Comparison of ENCODE assay signal across 14 cellular contexts in genomic region chr15:44468713-44469385, GRCh38. TPM values are rescaled to one million over a fixed set of nuclear protein-coding genes. Genes with fewer than 3 reads are reported as not detected.
DNase-seq lines count a peak whose midpoint lies in the region; ATAC-seq and TF ChIP-seq lines count a peak whose summit lies in the region.
"Had no signal": no experiment of that assay in that cellular context is flagged by ENCODE, and none has a peak within 500 bp of the region (broad histone marks: within the 10 kb centered on the region; RNA-seq: fewer than 3 reads in every experiment).

No MANE protein-coding gene starts in this region.

- H3K9ac ChIP-seq in SK-N-SH: peak overlapping the region; percentile 13; the same call in 1 of the 2 replicates

- H3K4me1 ChIP-seq in SK-N-SH (ENCODE audit: control insufficient read depth in 1 of 2, insufficient read depth in 2 of 2, low read depth in 1 of 2, low read length in 1 of 2): no peaks in the 10 kb centered on the region
- H3K4me1 ChIP-seq: colonic mucosa, tibial artery had no signal

- POLR2A ChIA-PET in SK-N-SH (lab: Yijun Ruan, JAX): no interaction called here

- peak overlapping the region; percentile 9 to 58; a peak in 3 of 4 replicates for H3K27ac ChIP-seq in SK-N-SH (ENCODE audit: low read depth in 2 of 2, low read length in 1 of 2)
- H3K27ac ChIP-seq: colonic mucosa, tibial artery had no signal

- H2AFZ ChIP-seq in SK-N-SH (ENCODE audit: low read depth): no peak overlapping the region

- no peak for TF ChIP-seq CTCF in SK-N-SH (IDR thresholded peaks at IDR 0.05)

- H3K4me2 ChIP-seq in SK-N-SH: no peak overlapping the region; the same call in 1 of the 2 replicates

- H3F3A ChIP-seq in SK-N-SH (replicated peaks; ENCODE audit: insufficient read depth): peaks cover 11% of the 10 kb centered on the region

- peak; percentile 11 for DNase-seq in stimulated activated CD4-positive, alpha-beta T cell treated with anti-CD3 and anti-CD28 coated beads, Interleukin-4, amount 100 ng/mL, for 24 hours
- no peak for DNase-seq in stimulated activated CD4-positive, alpha-beta T cell treated with anti-CD3 and anti-CD28 coated beads, Interleukin-4, amount 100 ng/mL, for 1 hour
- DNase-seq in SK-N-SH (peak; percentile 20), fibroblast of gingiva (ENCODE audit: low read depth) (peak; percentile 8), stromal cell of bone marrow (ENCODE audit: low read depth) (peak; percentile 16), SHP77 treated with DMSO at 0.1 percent for 48 hours (lab: John Stamatoyannopoulos, UW) (no peak), pons (ENCODE audit: low spot score) (no peak)
- DNase-seq: activated CD8-positive, alpha-beta memory T cell treated with anti-CD3 and anti-CD28 coated beads for 24 hours; colonic mucosa; GOT3; stimulated activated CD4-positive, alpha-beta T cell treated with anti-CD3 and anti-CD28 coated beads, Interleukin-2, amount 100 ng/mL, for 48 hours; tibial artery had no signal

- H3K27me3 ChIP-seq in SK-N-SH (ENCODE audit: insufficient read depth): no peaks in the 10 kb centered on the region
- H3K27me3 ChIP-seq: colonic mucosa, tibial artery had no signal

- TF ChIP-seq RAD21 in SK-N-SH (IDR thresholded peaks at IDR 0.05; ENCODE audit: low read length): no peak

- H3K4me3 ChIP-seq in SK-N-SH (ENCODE audit: low read depth in 2 of 2, low read length in 1 of 2): no peak overlapping the region
- H3K4me3 ChIP-seq: colonic mucosa, SK-N-MC, tibial artery had no signal

- no peaks in the 10 kb centered on the region for H3K9me2 ChIP-seq in SK-N-SH

- no peak for TF ChIP-seq EP300 in SK-N-SH (IDR thresholded peaks at IDR 0.05; ENCODE audit: borderline replicate concordance in 1 of 2, low read depth in 1 of 2, low read length in 1 of 2)

- H3K36me3 ChIP-seq in SK-N-SH (replicated peaks in 1 of 2; ENCODE audit: control insufficient read depth in 1 of 2, insufficient read depth in 2 of 2, low read length in 1 of 2): peaks cover 3 to 29% of the 10 kb centered on the region in 2 experiments
- H3K36me3 ChIP-seq: colonic mucosa had no signal

- CTCF ChIA-PET in SK-N-SH (lab: Yijun Ruan, JAX): interaction anchor here (0.7 to 1.3 kb wide), 3 partner anchors 12 to 124 kb away, joined by 3 to 4 read pairs (median 3); no protein-coding TSS in a partner anchor

- H3K79me2 ChIP-seq in SK-N-SH (ENCODE audit: insufficient read depth): peaks cover 98% of the 10 kb centered on the region

- ATAC-seq in HG02642 (IDR thresholded peaks at IDR 0.05; ENCODE audit: poor library complexity, unreplicated experiment): no peak

- 53% methylated on average over 3 of the region's 3 CpGs for WGBS in SK-N-SH (ENCODE audit: low lambda C conversion rate)

- no peaks in the 10 kb centered on the region for H3K9me3 ChIP-seq in SK-N-SH
- H3K9me3 ChIP-seq: colonic mucosa, tibial artery had no signal

- no peaks in the 10 kb centered on the region; the same call in 1 of the 2 replicates for H4K20me1 ChIP-seq in SK-N-SH (ENCODE audit: insufficient read depth)

TF ChIP-seq in SK-N-SH, 30 proteins besides CTCF, POLR2A, EP300 and RAD21:
- no peak for TF ChIP-seq SIN3A (IDR thresholded peaks at IDR 0.05; ENCODE audit: borderline replicate concordance, low read depth, low read length)
- no peak for TF ChIP-seq MXI1 (IDR thresholded peaks at IDR 0.05; ENCODE audit: low read depth, low read length)
- no peak for TF ChIP-seq YY1 (IDR thresholded peaks at IDR 0.05; ENCODE audit: low read depth)
- no peak for TF ChIP-seq NFIC (IDR thresholded peaks at IDR 0.05; ENCODE audit: borderline replicate concordance)
- TF ChIP-seq IRF3 (IDR thresholded peaks at IDR 0.05; ENCODE audit: low read depth, low read length): no peak
- TF ChIP-seq POLR2AphosphoS5 (IDR thresholded peaks at IDR 0.05; ENCODE audit: low read depth, low read length): no peak
- TF ChIP-seq JUND (IDR thresholded peaks at IDR 0.05): 0 out of 2 replicates have a peak, but pooled peaks have one; percentile 4
- TF ChIP-seq PBX3 (IDR thresholded peaks at IDR 0.05): peak; percentile 74
- TF ChIP-seq RXRA (IDR thresholded peaks at IDR 0.05; ENCODE audit: borderline replicate concordance, low read depth): no peak
- TF ChIP-seq FOSL2 (IDR thresholded peaks at IDR 0.05; ENCODE audit: borderline replicate concordance, low read depth): no peak; the same call in 1 of the 2 replicates
- peak; percentile 54; the same call in 1 of the 2 replicates for TF ChIP-seq TCF12 (IDR thresholded peaks at IDR 0.05)
- TF ChIP-seq ELF1 (IDR thresholded peaks at IDR 0.05): no peak
- TF ChIP-seq RCOR1 (IDR thresholded peaks at IDR 0.05; ENCODE audit: low read length): no peak
- no peak for TF ChIP-seq MAX (IDR thresholded peaks at IDR 0.05; ENCODE audit: low read depth)
- TF ChIP-seq FOXM1 (IDR thresholded peaks at IDR 0.05; ENCODE audit: low read depth): no peak
- TF ChIP-seq SMC3 (IDR thresholded peaks at IDR 0.05; ENCODE audit: low read depth, low read length): no peak

RNA-seq across cellular contexts. Expression of gene CTDSPL2, which starts 41.4 kb away (rescaled TPM):
- polyA plus RNA-seq in SK-N-SH (2012; rRNA removed): 9.0 and 13.7 TPM in 2 replicates
- polyA plus RNA-seq in SK-N-SH (2012; cell fraction: cytosol; rRNA removed): 13.3 and 16.8 TPM in 2 replicates
- polyA plus RNA-seq in SK-N-SH (2012; cell fraction: nucleus; rRNA removed): 6.3 and 10.5 TPM in 2 replicates

Comparison
In these comparisons a context has a peak if more than half of its experiments do, and no peak if none do; other contexts are left out.
1. DNase-seq: peak in stimulated activated CD4-positive, alpha-beta T cell treated with anti-CD3 and anti-CD28 coated beads, Interleukin-4, amount 100 ng/mL, for 24 hours (single experiment), SK-N-SH (single experiment), fibroblast of gingiva (single experiment) and stromal cell of bone marrow (single experiment); none in stimulated activated CD4-positive, alpha-beta T cell treated with anti-CD3 and anti-CD28 coated beads, Interleukin-4, amount 100 ng/mL, for 1 hour (single experiment), SHP77 treated with DMSO at 0.1 percent for 48 hours (single experiment) and pons (single experiment).